ENCODE assay signal across 9 cellular contexts in the genomic region with DNA sequence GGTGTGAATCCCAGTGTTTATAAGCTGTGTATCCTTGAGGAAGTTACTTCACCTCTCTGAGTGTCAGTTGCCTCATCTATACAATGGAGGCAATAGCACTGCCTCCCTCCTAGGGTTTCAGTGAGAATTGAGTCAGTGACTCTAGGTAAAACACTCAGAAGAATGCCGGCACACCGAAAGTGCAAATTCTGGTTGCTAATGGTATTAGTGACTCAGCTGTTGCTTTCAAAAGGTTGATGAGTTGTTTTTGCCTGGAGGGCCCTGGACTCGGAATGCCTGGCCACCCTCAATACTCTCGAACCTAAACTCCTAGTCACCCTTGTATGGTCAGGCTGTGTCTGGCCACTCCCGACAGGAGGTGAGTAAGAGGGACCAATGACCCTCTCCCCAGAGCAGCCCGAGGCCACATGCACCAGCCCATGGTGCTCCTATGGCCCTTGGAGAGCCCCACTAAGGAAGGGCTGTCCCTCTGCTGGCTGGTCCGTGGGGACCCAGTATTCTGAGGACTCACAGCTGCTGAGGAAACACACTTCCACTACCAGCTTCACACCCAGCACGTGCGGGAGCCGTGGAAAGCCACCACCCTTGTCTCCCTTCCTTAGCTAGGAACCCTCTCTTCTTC.
DNase-seq lines count a peak whose midpoint lies in the region; ATAC-seq and TF ChIP-seq lines count a peak whose summit lies in the region.
"Had no signal": no experiment of that assay in that cellular context is flagged by ENCODE, and none has a peak within 500 bp of the region (broad histone marks: within the 10 kb centered on the region; RNA-seq: fewer than 3 reads in every experiment).

No MANE protein-coding gene starts in this region.

- 50 to 57% methylated on average over 5 to 6 of the region's 10 CpGs for WGBS in mesodermal cell (ENCODE audit: insufficient coverage in 2 of 2), 2 experiments

- peaks cover 5% of the 10 kb centered on the region in 3 donors for H3K4me1 Mint-ChIP-seq in T-cell
- H3K4me1 Mint-ChIP-seq: activated naive CD4-positive, alpha-beta T cell treated with anti-CD3 and anti-CD28 coated beads, Interleukin-2, amount 50 U/mL, for 24 hours had no signal

- DNase-seq in GM13976 (ENCODE audit: low spot score): peak; percentile 66
- DNase-seq in T1000 (lab: John Stamatoyannopoulos, UW): peak; percentile 68
- no peak for DNase-seq in T-cell
- DNase-seq in activated CD8-positive, alpha-beta memory T cell treated with anti-CD3 and anti-CD28 coated beads, Interleukin-2, amount 50 U/mL, for 48 hours: no peak
- DNase-seq in superior temporal gyrus (ENCODE audit: extremely low spot score): no peak
- DNase-seq in mesenteric fat pad (ENCODE audit: low spot score): no peak

- CTCF ChIA-PET in T-cell (lab: Charles Lee): no interaction called here

- H3K36me3 ChIP-seq in mesodermal cell (ENCODE audit: control insufficient read depth, insufficient read depth, low read length): no peaks in the 10 kb centered on the region

- peaks cover 8 to 25% of the 10 kb centered on the region in 2 donors for H3K27me3 Mint-ChIP-seq in T-cell

- no peak overlapping the region for H3K4me3 ChIP-seq in mesodermal cell (ENCODE audit: extremely low read depth, insufficient read depth, low read length, poor library complexity, severe bottlenecking)

- no peaks in the 10 kb centered on the region for H3K36me3 Mint-ChIP-seq in T-cell
- H3K36me3 Mint-ChIP-seq: activated naive CD4-positive, alpha-beta T cell treated with anti-CD3 and anti-CD28 coated beads, Interleukin-2, amount 50 U/mL, for 24 hours had no signal

- H3K27ac ChIP-seq in mesodermal cell (ENCODE audit: low read depth, low read length, severe bottlenecking): peak overlapping the region; percentile 3

- no peaks in the 10 kb centered on the region for H3K9me3 Mint-ChIP-seq in T-cell
- H3K9me3 Mint-ChIP-seq: activated naive CD4-positive, alpha-beta T cell treated with anti-CD3 and anti-CD28 coated beads, Interleukin-2, amount 50 U/mL, for 24 hours had no signal

- in situ Hi-C loops in GM13976 (cut with MboI; ENCODE audit: low sequenced_read_pairs, unreplicated experiment): no loop called here

- H3K9me3 ChIP-seq in mesodermal cell (ENCODE audit: control insufficient read depth, low read length): no peaks in the 10 kb centered on the region

- no peak overlapping the region for H3K4me3 Mint-ChIP-seq in T-cell
- H3K4me3 Mint-ChIP-seq: activated naive CD4-positive, alpha-beta T cell treated with anti-CD3 and anti-CD28 coated beads, Interleukin-2, amount 50 U/mL, for 24 hours had no signal

- peaks cover 35% of the 10 kb centered on the region for H3K4me1 ChIP-seq in mesodermal cell (ENCODE audit: control insufficient read depth, insufficient read depth, low read length, poor library complexity, severe bottlenecking)

- TF ChIP-seq CTCF in GM13976 (IDR thresholded peaks at IDR 0.05; ENCODE audit: borderline replicate concordance, control extremely low read depth, extremely low read depth, insufficient read depth, missing control alignments): no peak

- ATAC-seq in HG02571 (IDR thresholded peaks at IDR 0.05; ENCODE audit: unreplicated experiment): peak; percentile 64
- ATAC-seq in T-cell (replicated peaks in 1 of 4): no peak

- POLR2A ChIA-PET in T-cell (lab: Charles Lee): interaction anchor here in 1 of 2 donors (0.8 kb wide), 1 partner anchor 84 kb away, joined by 4 read pairs; no protein-coding TSS in a partner anchor

- no peak overlapping the region for H3K27ac Mint-ChIP-seq in T-cell

Comparison
In these comparisons a context has a peak if more than half of its experiments do, and no peak if none do; other contexts are left out.
1. DNase-seq: peak in GM13976 (single experiment) and T1000 (single experiment); none in T-cell (0 of 34), activated CD8-positive, alpha-beta memory T cell treated with anti-CD3 and anti-CD28 coated beads, Interleukin-2, amount 50 U/mL, for 48 hours (single experiment), superior temporal gyrus (single experiment) and mesenteric fat pad (single experiment).